ENCODE assay signal across 33 cellular contexts in the genomic region with DNA sequence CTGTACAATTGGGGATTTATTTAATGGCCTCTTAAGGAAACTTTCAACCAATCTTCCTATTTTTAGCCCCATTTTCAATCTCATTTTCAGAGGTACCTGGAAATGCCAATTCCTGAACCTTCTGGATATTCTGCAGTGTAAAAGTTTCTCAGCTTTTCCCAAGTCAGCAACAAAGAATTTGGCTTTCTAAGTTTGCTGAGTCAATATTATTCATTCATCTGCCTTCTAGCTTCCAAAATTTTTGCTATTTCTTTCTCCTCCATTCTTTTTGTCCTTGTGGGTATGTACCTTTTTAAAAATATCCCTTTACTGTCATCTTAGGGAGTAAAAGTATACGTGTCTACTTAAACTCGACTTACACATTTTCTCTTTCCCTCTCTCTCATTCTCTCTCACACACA. TPM values are rescaled to one million over a fixed set of nuclear protein-coding genes. Genes with fewer than 3 reads are reported as not detected.
DNase-seq lines count a peak whose midpoint lies in the region; ATAC-seq, FAIRE-seq and TF ChIP-seq lines count a peak whose summit lies in the region.
"Had no signal": no experiment of that assay in that cellular context is flagged by ENCODE, and none has a peak within 500 bp of the region (broad histone marks: within the 10 kb centered on the region; RNA-seq: fewer than 3 reads in every experiment).

No MANE protein-coding gene starts in this region.

- dilution Hi-C loops in mammary epithelial cell (cut with HindIII; ENCODE audit: low sequenced_read_pairs): no loop called here

- H3K27me3 ChIP-seq in HepG2 (ENCODE audit: control insufficient read depth in 1 of 2, insufficient read depth in 2 of 2, low read length in 2 of 2): no peaks in the 10 kb centered on the region
- H3K27me3 ChIP-seq in right lobe of liver: no peaks in the 10 kb centered on the region
- H3K27me3 ChIP-seq in K562 (ENCODE audit: control insufficient read depth in 2 of 2, insufficient read depth in 2 of 2, low read length in 2 of 2): no peaks in the 10 kb centered on the region; a peak in 1 of 5 replicates
- no peaks in the 10 kb centered on the region for H3K27me3 ChIP-seq in PC-3 (ENCODE audit: low read length)
- no peaks in the 10 kb centered on the region for H3K27me3 ChIP-seq in mammary epithelial cell (ENCODE audit: insufficient read depth, low read length)
- H3K27me3 ChIP-seq: BE2C; BLaER1; BLaER1 treated with 17β-estradiol and CSF1 and Interleukin-3, amounts not matched to agents 10 nM and 100 nM had no signal

- intact Hi-C loops in HepG2 (cut with micrococcal nuclease; ENCODE audit: unreplicated experiment): no loop called here
- intact Hi-C loops in right lobe of liver (cut with DNase I): no loop called here
- intact Hi-C loops in K562 (cut with micrococcal nuclease): no loop called here
- intact Hi-C loops in PC-3 (cut with micrococcal nuclease): no loop called here
- intact Hi-C loops in mammary epithelial cell (cut with micrococcal nuclease): no loop called here

- H3K4me1 ChIP-seq in HepG2 (ENCODE audit: insufficient read depth, low read length) (peaks cover 8% of the 10 kb centered on the region; the same call in 1 of the 2 replicates), right lobe of liver (peaks cover 0 to 5% (median 0%) of the 10 kb centered on the region in 4 donors), HEK293 (ENCODE audit: control insufficient read depth, insufficient read depth, low read length) (no peaks in the 10 kb centered on the region), K562 (replicated peaks in 1 of 2; ENCODE audit: control insufficient read depth in 2 of 2, insufficient read depth in 2 of 2, low read length in 2 of 2) (no peaks in the 10 kb centered on the region), PC-3 (ENCODE audit: insufficient read depth, low read length) (peaks cover 13% of the 10 kb centered on the region), mammary epithelial cell (ENCODE audit: insufficient read depth, low read length) (no peaks in the 10 kb centered on the region)
- H3K4me1 ChIP-seq: A549; BE2C; BLaER1; BLaER1 treated with 17β-estradiol and CSF1 and Interleukin-3, amounts not matched to agents 10 nM and 100 nM had no signal

- no peak for DNase-seq in HepG2 (ENCODE audit: low spot score)
- no peak for DNase-seq in right lobe of liver
- DNase-seq in K562 (ENCODE audit: extremely low read depth in 1 of 4, low spot score in 3 of 4): no peak
- DNase-seq in PC-3: no peak
- no peak for DNase-seq in mammary epithelial cell
- DNase-seq: 8988T; ACHN; AML-193; BE2C; C1 segment of cervical spinal cord; Caco-2; Calu3; CD4-positive, alpha-beta memory T cell; CD4-positive, alpha-beta T cell; CD4-positive, CD25-positive, alpha-beta regulatory T cell; CD8-positive, alpha-beta memory T cell; CD8-positive, alpha-beta T cell; COR-L47; DMS 273 treated with DMSO at 0.1 percent for 48 hours; DMS153; DMS53; DMS79; DMS79 treated with DMSO at 0.1 percent for 48 hours; DND-41; EL had no signal

- ATAC-seq in HepG2: no peak
- no peak for ATAC-seq in right lobe of liver
- ATAC-seq in K562: no peak
- ATAC-seq in PC-3: no peak
- ATAC-seq: A549; CD8-positive, alpha-beta T cell had no signal

- CTCF ChIA-PET in HepG2 (lab: Yijun Ruan, JAX; ENCODE audit: low intra/inter-chr PET ratio, low total read pairs) (no interaction called here), HEK293 (lab: Yijun Ruan, JAX) (interaction anchor here (0.5 to 1.0 kb wide), 2 partner anchors 96 to 1508 kb away, joined by 3 to 6 read pairs; no protein-coding TSS in a partner anchor), K562 (lab: Yijun Ruan, JAX; ENCODE audit: low intra/inter-chr PET ratio) (interaction anchor here (1.0 kb wide), 1 partner anchor 119 kb away, joined by 3 read pairs; no protein-coding TSS in a partner anchor), PC-3 (lab: Charles Lee) (no interaction called here), mammary epithelial cell (lab: Charles Lee; ENCODE audit: low non-redundant PET) (no interaction called here)

- TF ChIP-seq EP300 in HepG2 (IDR thresholded peaks at IDR 0.05; ENCODE audit: low read depth in 2 of 2, low read length in 2 of 2) (no peak), HepG2 (CRISPR knock-in tag; IDR thresholded peaks at IDR 0.05; ENCODE audit: borderline replicate concordance) (no peak), K562 (IDR thresholded peaks at IDR 0.05; ENCODE audit: low read length) (no peak)

- H2AFZ ChIP-seq in HepG2 (ENCODE audit: low read length) (no peak overlapping the region), K562 (ENCODE audit: low read depth, low read length) (no peak overlapping the region), PC-3 (ENCODE audit: low read length) (no peak overlapping the region), mammary epithelial cell (ENCODE audit: low read depth, low read length) (no peak overlapping the region)

- H3K9ac ChIP-seq in HepG2 (ENCODE audit: insufficient read depth, low read depth, low read length) (no peak overlapping the region), K562 (ENCODE audit: insufficient read depth in 1 of 2, low read depth in 2 of 2, low read length in 2 of 2) (no peak overlapping the region), PC-3 (ENCODE audit: low read length) (no peak overlapping the region), mammary epithelial cell (ENCODE audit: insufficient read depth, low read length) (no peak overlapping the region)
- H3K9ac ChIP-seq: BLaER1; BLaER1 treated with 17β-estradiol and CSF1 and Interleukin-3, amounts not matched to agents 10 nM and 100 nM had no signal

- H3K27ac ChIP-seq in HepG2 (ENCODE audit: extremely low read length, insufficient read depth, low read length) (no peak overlapping the region), right lobe of liver (no peak overlapping the region), HEK293 (ENCODE audit: extremely low read depth, low read depth, low read length) (no peak overlapping the region), K562 (ENCODE audit: extremely low read depth, low read depth, low read length) (no peak overlapping the region), PC-3 (ENCODE audit: low read length) (no peak overlapping the region), mammary epithelial cell (ENCODE audit: insufficient read depth, low read depth, low read length) (no peak overlapping the region)
- H3K27ac ChIP-seq: 22Rv1; A549; BLaER1; BLaER1 treated with 17β-estradiol and CSF1 and Interleukin-3, amounts not matched to agents 10 nM and 100 nM; C4-2B had no signal

- no peaks in the 10 kb centered on the region for H3K9me2 ChIP-seq in PC-3 (replicated peaks; ENCODE audit: low read length)

- H3K9me3 ChIP-seq in HepG2 (ENCODE audit: low read length) (no peaks in the 10 kb centered on the region), right lobe of liver (no peaks in the 10 kb centered on the region), HEK293 (ENCODE audit: control insufficient read depth, insufficient read depth, low read depth, low read length) (no peaks in the 10 kb centered on the region), K562 (replicated peaks; ENCODE audit: control insufficient read depth, insufficient read depth, low read depth, low read length) (no peaks in the 10 kb centered on the region), PC-3 (ENCODE audit: low read length) (no peaks in the 10 kb centered on the region), mammary epithelial cell (replicated peaks; ENCODE audit: insufficient read depth, low read length) (no peaks in the 10 kb centered on the region)
- H3K9me3 ChIP-seq: A549; BE2C; BLaER1; BLaER1 treated with 17β-estradiol and CSF1 and Interleukin-3, amounts not matched to agents 10 nM and 100 nM; Caco-2 had no signal

- TF ChIP-seq RAD21 in HepG2 (CRISPR knock-in tag; IDR thresholded peaks at IDR 0.05): no peak
- TF ChIP-seq RAD21 in K562 (CRISPR knock-in tag; conservative IDR thresholded peaks at IDR 0.05 in 1 of 2, IDR thresholded peaks at IDR 0.05 in 1 of 2): no peak

- H3K4me3 ChIP-seq in HepG2 (replicated peaks in 1 of 3; ENCODE audit: insufficient read depth in 1 of 3, low read depth in 2 of 3, low read length in 3 of 3) (no peak overlapping the region), right lobe of liver (no peak overlapping the region), HEK293 (ENCODE audit: low read depth, low read length) (no peak overlapping the region), K562 (no peak overlapping the region), PC-3 (ENCODE audit: low read length) (no peak overlapping the region), mammary epithelial cell (replicated peaks in 1 of 3; ENCODE audit: insufficient read depth in 1 of 3, low read depth in 2 of 3, low read length in 3 of 3) (no peak overlapping the region)
- H3K4me3 ChIP-seq: A549; BLaER1; BLaER1 treated with 17β-estradiol and CSF1 and Interleukin-3, amounts not matched to agents 10 nM and 100 nM had no signal

- 0% methylated on average over 2 of the region's 2 CpGs for WGBS in HepG2 (ENCODE audit: low lambda C conversion rate)
- WGBS in right lobe of liver (ENCODE audit: insufficient coverage, low coverage, low lambda C conversion rate, missing lambda C conversion rate): 67% methylated on average over 2 of the region's 2 CpGs
- WGBS in K562 (ENCODE audit: insufficient coverage, low coverage, missing lambda C conversion rate): 0% methylated on average over 2 of the region's 2 CpGs
- 92% methylated on average over 2 of the region's 2 CpGs for WGBS in mammary epithelial cell (ENCODE audit: low coverage, missing lambda C conversion rate)

- BruUV-seq in HepG2 (replicated peaks; lab: Mats Ljungman, UMichigan) (no TSS peak), K562 (replicated peaks; lab: Mats Ljungman, UMichigan) (no TSS peak), PC-3 (replicated peaks; lab: Mats Ljungman, UMichigan) (no TSS peak), mammary epithelial cell (replicated peaks; lab: Mats Ljungman, UMichigan) (no TSS peak)

- no peaks in the 10 kb centered on the region for H3F3A ChIP-seq in PC-3 (ENCODE audit: low read length, unreplicated experiment)

- H4K20me1 ChIP-seq in HepG2 (ENCODE audit: insufficient read depth, low read length): no peaks in the 10 kb centered on the region
- H4K20me1 ChIP-seq in K562 (replicated peaks; ENCODE audit: control insufficient read depth, insufficient read depth, low read length): no peaks in the 10 kb centered on the region
- no peaks in the 10 kb centered on the region for H4K20me1 ChIP-seq in PC-3 (ENCODE audit: low read length)
- no peaks in the 10 kb centered on the region for H4K20me1 ChIP-seq in mammary epithelial cell (ENCODE audit: insufficient read depth, low read length)
- H4K20me1 ChIP-seq: BLaER1; BLaER1 treated with 17β-estradiol and CSF1 and Interleukin-3, amounts not matched to agents 10 nM and 100 nM had no signal

- H3K9me1 ChIP-seq in K562 (ENCODE audit: control insufficient read depth, insufficient read depth, low read length): no peaks in the 10 kb centered on the region

- H3K79me2 ChIP-seq in HepG2 (ENCODE audit: insufficient read depth, low read length) (no peaks in the 10 kb centered on the region), K562 (ENCODE audit: control insufficient read depth, insufficient read depth, low read length) (no peaks in the 10 kb centered on the region), PC-3 (ENCODE audit: low read length) (no peaks in the 10 kb centered on the region), mammary epithelial cell (ENCODE audit: insufficient read depth, low read length) (no peaks in the 10 kb centered on the region)

- in situ Hi-C loops in HepG2 (cut with HindIII; ENCODE audit: extremely low pct_ligation_motif_present, low pct_unique_long_range_greater_than_20kb) (loop anchor here (10.0 kb wide), 1 partner anchor 249 kb away; no protein-coding TSS in a partner anchor), K562 (cut with MboI) (no loop called here), mammary epithelial cell (cut with MboI; ENCODE audit: low sequenced_read_pairs in 2 of 2) (no loop called here)

- POLR2A ChIA-PET in HepG2 (lab: Yijun Ruan, JAX) (no interaction called here), HEK293 (lab: Yijun Ruan, JAX) (no interaction called here), K562 (lab: Yijun Ruan, JAX) (interaction anchor here (1.5 kb wide), 1 partner anchor 27 kb away, joined by 3 read pairs; no protein-coding TSS in a partner anchor), PC-3 (lab: Charles Lee; ENCODE audit: unreplicated experiment) (no interaction called here)

- TF ChIP-seq POLR2A in HepG2 (IDR thresholded peaks at IDR 0.05; ENCODE audit: insufficient read depth in 1 of 2, low read depth in 2 of 2, low read length in 2 of 2) (no peak), right lobe of liver (IDR thresholded peaks at IDR 0.05) (no peak), K562 (conservative IDR thresholded peaks at IDR 0.05) (no peak)

- H3K36me3 ChIP-seq in HepG2 (replicated peaks in 1 of 2; ENCODE audit: control insufficient read depth in 1 of 2, insufficient read depth in 2 of 2, low read length in 2 of 2) (no peaks in the 10 kb centered on the region), right lobe of liver (no peaks in the 10 kb centered on the region), HEK293 (ENCODE audit: control insufficient read depth in 2 of 2, insufficient read depth in 1 of 2, low read length in 2 of 2) (no peaks in the 10 kb centered on the region), K562 (ENCODE audit: control insufficient read depth, insufficient read depth, low read length) (no peaks in the 10 kb centered on the region), PC-3 (ENCODE audit: low read depth, low read length) (no peaks in the 10 kb centered on the region), mammary epithelial cell (ENCODE audit: insufficient read depth, low read length) (no peaks in the 10 kb centered on the region)
- H3K36me3 ChIP-seq: BE2C; BLaER1; BLaER1 treated with 17β-estradiol and CSF1 and Interleukin-3, amounts not matched to agents 10 nM and 100 nM had no signal

- TF ChIP-seq CTCF in HepG2 (CRISPR knock-in tag; IDR thresholded peaks at IDR 0.05) (no peak), right lobe of liver (IDR thresholded peaks at IDR 0.05) (no peak), HEK293 (tag by site-specific recombination; IDR thresholded peaks at IDR 0.05) (no peak), K562 (IDR thresholded peaks at IDR 0.05 in 2 of 3, conservative IDR thresholded peaks at IDR 0.05 in 1 of 3; ENCODE audit: insufficient read depth in 2 of 3, low read depth in 1 of 3, low read length in 3 of 3) (no peak), PC-3 (conservative IDR thresholded peaks at IDR 0.05; ENCODE audit: low read depth, low read length) (no peak), mammary epithelial cell (conservative IDR thresholded peaks at IDR 0.05 in 1 of 2, IDR thresholded peaks at IDR 0.05 in 1 of 2; ENCODE audit: extremely low read depth in 1 of 2, insufficient read depth in 1 of 2, low read depth in 1 of 2, low read length in 2 of 2) (no peak)

- no peak overlapping the region for H3K4me2 ChIP-seq in HepG2 (ENCODE audit: low read depth, low read length)
- no peak overlapping the region for H3K4me2 ChIP-seq in K562 (ENCODE audit: insufficient read depth, low read length)
- no peak overlapping the region for H3K4me2 ChIP-seq in PC-3 (ENCODE audit: low read length)
- H3K4me2 ChIP-seq in mammary epithelial cell (ENCODE audit: insufficient read depth, low read depth, low read length): no peak overlapping the region
- H3K4me2 ChIP-seq: A549; BLaER1; BLaER1 treated with 17β-estradiol and CSF1 and Interleukin-3, amounts not matched to agents 10 nM and 100 nM had no signal

- FAIRE-seq in HepG2 (lab: Jason Lieb, UNC) (no peak), K562 (lab: Jason Lieb, UNC) (no peak)
- FAIRE-seq: A204.1, A549, D721Med had no signal

RNA-seq across cellular contexts. Expression of a gene that starts 25.7 kb away (rescaled TPM):
- total RNA-seq in HepG2 (2016; rRNA removed; fragmentation: Illumina TruSeq; extraction: Trizol): 71.5 and 111 TPM in 2 replicates
- total RNA-seq in HepG2 (2016; cell fraction: cytosol; rRNA removed; fragmentation: Illumina TruSeq; extraction: Trizol; ENCODE audit: low read depth): 7.9 and 14.1 TPM in 2 replicates
- 77.3 and 114 TPM in 2 replicates for total RNA-seq in HepG2 (2016; cell fraction: insoluble cytoplasmic fraction; rRNA removed; fragmentation: Illumina TruSeq; extraction: Trizol)
- 13.0 and 20.4 TPM in 2 replicates for total RNA-seq in HepG2 (2016; cell fraction: membrane; rRNA removed; fragmentation: Illumina TruSeq; extraction: Trizol)
- 37.5 and 38.0 TPM in 2 replicates for total RNA-seq in HepG2 (2016; cell fraction: nucleus; rRNA removed; fragmentation: Illumina TruSeq; extraction: Trizol)
- polyA plus RNA-seq in HepG2 (2011; rRNA removed): 10.9 and 15.4 TPM in 2 replicates
- 2.4 and 3.4 TPM in 2 replicates for polyA plus RNA-seq in HepG2 (2011; cell fraction: cytosol; rRNA removed)
- polyA plus RNA-seq in HepG2 (2011; cell fraction: nucleus; rRNA removed): 1.9 and 3.6 TPM in 2 replicates
- 36.8 and 54.8 TPM in 2 replicates for polyA plus RNA-seq in HepG2 (2012)
- polyA plus RNA-seq in HepG2 (2016; cell fraction: cytosol; fragmentation: Illumina TruSeq; extraction: Trizol; ENCODE audit: low read depth): 6.1 and 6.6 TPM in 2 replicates
- polyA plus RNA-seq in HepG2 (2016; cell fraction: insoluble cytoplasmic fraction; fragmentation: Illumina TruSeq; extraction: Trizol; ENCODE audit: low read depth): 125 and 130 TPM in 2 replicates
- 8.5 and 8.8 TPM in 2 replicates for polyA plus RNA-seq in HepG2 (2016; cell fraction: membrane; fragmentation: Illumina TruSeq; extraction: Trizol; ENCODE audit: low read depth)
- polyA plus RNA-seq in HepG2 (2016; cell fraction: nucleus; fragmentation: Illumina TruSeq; extraction: Trizol; ENCODE audit: insufficient read depth, low read depth): 46.1 and 52.5 TPM in 2 replicates
- polyA minus RNA-seq in HepG2 (2011; rRNA and poly(A)+ RNA removed; ENCODE audit: low replicate concordance): 0.10 and 0.35 TPM in 2 replicates
- 6.9 and 8.3 TPM in 2 replicates for polyA minus RNA-seq in HepG2 (2011; cell fraction: cytosol; rRNA and poly(A)+ RNA removed)
- 17.4 and 21.8 TPM in 2 replicates for polyA minus RNA-seq in HepG2 (2011; cell fraction: nucleus; rRNA and poly(A)+ RNA removed)
- total RNA-seq in right lobe of liver: 1 to 10 TPM; 4.2 to 8.0 (median 6.9) TPM
- 6.3 and 30.9 TPM in 2 replicates for total RNA-seq in K562 (2011; cell fraction: chromatin; rRNA removed; ENCODE audit: low replicate concordance)
- 2.3 and 5.0 TPM in 2 replicates for total RNA-seq in K562 (2011; cell fraction: nucleolus; rRNA removed)
- total RNA-seq in K562 (2011; cell fraction: nucleoplasm; rRNA removed): 11.4 and 21.7 TPM in 2 replicates
- total RNA-seq in K562 (2014; rRNA removed): 41.6 and 57.3 TPM in 2 replicates
- total RNA-seq in K562 (2014; rRNA removed; fragmentation: Illumina TruSeq; extraction: Trizol): 99.4 and 121 TPM in 2 replicates
- total RNA-seq in K562 (2015; rRNA removed; fragmentation: Illumina TruSeq; extraction: Trizol): 74.5 and 82.4 TPM in 2 replicates
- 42.8 and 43.3 TPM in 2 replicates for total RNA-seq in K562 (2021)
- 38.4 and 63.2 TPM in 2 replicates for polyA plus RNA-seq in K562 (2011; rRNA removed)
- 1.1 and 6.2 TPM in 2 replicates for polyA plus RNA-seq in K562 (2011; cell fraction: cytosol; rRNA removed)
- polyA plus RNA-seq in K562 (2011; cell fraction: nucleus; rRNA removed): 6.0 and 10.5 TPM in 2 replicates
- polyA plus RNA-seq in K562 (2012): 46.4 and 76.7 TPM in 2 replicates
- 77.6 and 87.4 TPM in 2 replicates for polyA plus RNA-seq in K562 (2014; fragmentation: Illumina TruSeq; extraction: Trizol)
- 10 to 100 TPM; 80.5 to 91.3 TPM for polyA plus RNA-seq in K562 (2014; fragmentation: Nextera tagmentation; extraction: Ambion mirVana)
- polyA plus RNA-seq in K562 (2014; rRNA removed): 109 and 113 TPM in 2 replicates
- polyA minus RNA-seq in K562 (2011; rRNA and poly(A)+ RNA removed): 11.1 and 15.7 TPM in 2 replicates
- 5.7 and 9.1 TPM in 2 replicates for polyA minus RNA-seq in K562 (2011; cell fraction: cytosol; rRNA and poly(A)+ RNA removed)
- 11.0 and 27.2 TPM in 2 replicates for polyA minus RNA-seq in K562 (2011; cell fraction: nucleus; rRNA and poly(A)+ RNA removed)
- 28.5 and 39.2 TPM in 2 replicates for total RNA-seq in PC-3 (2014; rRNA removed)
- total RNA-seq in mammary epithelial cell: 10 to 100 TPM in 1 of 2 donors, 1 to 10 TPM in 1; 9.0 to 28.3 TPM
- 4.3 TPM for polyA plus RNA-seq in mammary epithelial cell
- 1.9 TPM for polyA minus RNA-seq in mammary epithelial cell

Comparison
In these comparisons a context has a peak if more than half of its experiments do, and no peak if none do; other contexts are left out.
1. CTCF ChIA-PET loops: an anchor here in HEK293 (0.5 to 1.0 kb wide) and K562 (1.0 kb wide); none called in HepG2, PC-3 and mammary epithelial cell.